In genomic region chr12:124317400-124317799, GRCh38 we compare ENCODE assay signal across 27 cellular contexts. TPM values are rescaled to one million over a fixed set of nuclear protein-coding genes. Genes with fewer than 3 reads are reported as not detected.
"Had no signal": no experiment of that assay in that cellular context is flagged by ENCODE, and none has a peak within 500 bp of the region (broad histone marks: within the 10 kb centered on the region; RNA-seq: fewer than 3 reads in every experiment).

No MANE protein-coding gene starts in this region.

- DNase-seq: activated CD4-positive, alpha-beta T cell treated with anti-CD3 and anti-CD28 coated beads for 48 hours; activated CD4-positive, alpha-beta T cell treated with anti-CD3 and anti-CD28 coated beads, Interleukin-2, amount 50 U/mL, for 48 hours; activated CD8-positive, alpha-beta memory T cell treated with anti-CD3 and anti-CD28 coated beads for 24 hours; activated effector memory CD4-positive, alpha-beta T cell treated with Interleukin-2 at 50 U/mL for 16 hours; activated naive CD4-positive, alpha-beta T cell treated with Interleukin-2 at 50 U/mL for 16 hours; aorta; body of pancreas; dorsolateral prefrontal cortex; effector memory CD4-positive, alpha-beta T cell; left cardiac atrium; left ventricle myocardium superior; right lobe of liver; stimulated activated CD4-positive, alpha-beta T cell treated with anti-CD3 and anti-CD28 coated beads, Interleukin-2, amount 100 ng/mL, for 48 hours; stimulated activated naive CD8-positive, alpha-beta T cell treated with anti-CD3 and anti-CD28 coated beads, Interleukin-15, Interleukin-2, amounts not matched to agents 100 U/mL and 50 U/mL, for 24 hours; T-helper 9 cell; testis; transverse colon; uterus; WERI-Rb-1 had no signal

- H3K4me1 ChIP-seq: body of pancreas, right lobe of liver, testis, transverse colon, uterus had no signal

- H3K36me3 ChIP-seq: cardiac muscle cell, neutrophil, right lobe of liver, transverse colon, uterus, WERI-Rb-1 had no signal

- H3K27ac ChIP-seq: body of pancreas, cardiac muscle cell, coronary artery, dorsolateral prefrontal cortex, gastroesophageal sphincter, hepatocyte, neutrophil, right lobe of liver, testis, transverse colon, uterus, WERI-Rb-1 had no signal

- H3K9me3 ChIP-seq: body of pancreas, gastroesophageal sphincter, neutrophil, right lobe of liver, testis, transverse colon, uterus had no signal

- H3K27me3 ChIP-seq: body of pancreas, cardiac muscle cell, dorsolateral prefrontal cortex, gastroesophageal sphincter, hepatocyte, neutrophil, right lobe of liver, testis, transverse colon, uterus had no signal

- H3K79me2 ChIP-seq: hepatocyte had no signal

- FAIRE-seq: endothelial cell of umbilical vein, keratinocyte had no signal

- H2AFZ ChIP-seq: hepatocyte had no signal

- H3K4me2 ChIP-seq: hepatocyte had no signal

- H3K4me3 ChIP-seq: body of pancreas, cardiac muscle cell, coronary artery, dorsolateral prefrontal cortex, gastroesophageal sphincter, hepatocyte, right lobe of liver, testis, transverse colon, uterus had no signal

RNA-seq across cellular contexts. Expression of gene RFLNA, which starts 22.5 kb away (rescaled TPM):
- total RNA-seq: fibroblast of lung had no signal
